9 cellular contexts compared by ENCODE assay signal in the genomic region with DNA sequence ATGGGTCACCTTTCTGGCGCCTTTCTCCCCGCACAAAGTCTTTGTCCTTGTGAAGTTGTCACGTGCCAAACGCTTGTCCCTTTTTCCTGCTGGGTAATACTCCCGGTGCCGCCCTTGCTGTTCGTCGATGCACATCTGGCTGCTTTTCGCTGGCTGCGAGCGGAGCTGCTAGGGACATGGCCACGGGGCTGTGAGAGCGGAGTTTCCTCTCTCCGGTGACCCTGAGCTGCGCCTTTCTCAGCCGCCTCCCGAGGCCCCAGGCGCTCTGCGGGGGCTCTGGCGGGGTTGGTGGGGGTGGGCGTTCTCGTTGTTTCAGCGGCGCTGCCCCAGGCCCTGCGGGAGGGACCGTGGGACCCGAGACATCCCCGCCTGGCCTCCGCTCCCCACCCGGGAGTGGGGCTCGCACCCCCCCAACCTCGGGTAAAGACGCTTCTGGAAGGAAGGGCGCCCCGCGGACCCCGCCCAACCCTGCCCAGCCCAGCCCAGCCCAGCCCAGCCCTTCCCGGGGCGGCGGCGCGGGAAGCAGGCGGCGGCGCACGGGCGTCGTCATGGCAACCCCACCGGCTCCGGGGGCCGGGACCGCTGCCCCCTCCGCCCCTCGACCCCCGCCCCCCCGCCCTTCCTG. TPM values are rescaled to one million over a fixed set of nuclear protein-coding genes. Genes with fewer than 3 reads are reported as not detected.
DNase-seq lines count a peak whose midpoint lies in the region; ATAC-seq, FAIRE-seq and TF ChIP-seq lines count a peak whose summit lies in the region.
"Had no signal": no experiment of that assay in that cellular context is flagged by ENCODE, and none has a peak within 500 bp of the region (broad histone marks: within the 10 kb centered on the region; RNA-seq: fewer than 3 reads in every experiment).

No MANE protein-coding gene starts in this region.

- no peaks in the 10 kb centered on the region for H3K79me2 ChIP-seq in neural cell (replicated peaks; ENCODE audit: insufficient read depth, low read length)

- H2AFZ ChIP-seq in neural cell (ENCODE audit: low read depth, low read length), result no peak overlapping the region

- no peaks in the 10 kb centered on the region for H3K9me2 ChIP-seq in neural cell (ENCODE audit: insufficient read depth, low read length)

- DNase-seq in D341Med (ENCODE audit: low spot score) (peak; percentile 70), dorsolateral prefrontal cortex (no peak), NCI-H524 (lab: John Stamatoyannopoulos, UW) (no peak), GM19239 (ENCODE audit: insufficient read length, low spot score) (no peak), ACHN (no peak)
- DNase-seq: amygdala had no signal

- TF ChIP-seq RAD21 in Ishikawa (IDR thresholded peaks at IDR 0.05; ENCODE audit: low read depth) (no peak), neural cell (conservative IDR thresholded peaks at IDR 0.05) (no peak)

- in situ Hi-C loops in ACHN (cut with HindIII; ENCODE audit: low pct_ligation_motif_present, low pct_unique_long_range_greater_than_20kb, low sequenced_read_pairs), result loop anchor here (25.0 kb wide), 1 partner anchor 108 kb away; no protein-coding TSS in a partner anchor

- TF ChIP-seq EP300 in Ishikawa (IDR thresholded peaks at IDR 0.05; ENCODE audit: borderline replicate concordance), result no peak
- TF ChIP-seq EP300 in neural cell (conservative IDR thresholded peaks at IDR 0.05; ENCODE audit: poor library complexity, severe bottlenecking), result no peak

- H4K20me1 ChIP-seq in neural cell (ENCODE audit: insufficient read depth), result no peaks in the 10 kb centered on the region

- peak overlapping the region; percentile 45 for H3K9ac ChIP-seq in neural cell (ENCODE audit: low read length)

- no peak overlapping the region for H3K4me2 ChIP-seq in neural cell (ENCODE audit: low read length)

- no peaks in the 10 kb centered on the region for H3F3A ChIP-seq in neural cell (ENCODE audit: insufficient read depth, low read length, poor library complexity, severe bottlenecking)

- H3K27ac ChIP-seq in dorsolateral prefrontal cortex (no peak overlapping the region), neural cell (ENCODE audit: low read length) (no peak overlapping the region)

- peak overlapping the region in 37 of 59 donors; percentile 2 to 55 (median 28) for H3K4me3 ChIP-seq in dorsolateral prefrontal cortex
- H3K4me3 ChIP-seq in neural cell (ENCODE audit: low read length), result peak overlapping the region; percentile 63

- no peak for ATAC-seq in HG02884 (IDR thresholded peaks at IDR 0.05; ENCODE audit: unreplicated experiment)

- peaks cover 0 to 27% (median 16%) of the 10 kb centered on the region in 45 donors for H3K27me3 ChIP-seq in dorsolateral prefrontal cortex
- peaks cover 3% of the 10 kb centered on the region for H3K27me3 ChIP-seq in neural cell (ENCODE audit: insufficient read depth, low read depth, low read length)

- H3K36me3 ChIP-seq in neural cell (ENCODE audit: insufficient read depth, low read length), result no peaks in the 10 kb centered on the region

- no peak for FAIRE-seq in GM19239 (lab: Jason Lieb, UNC)

- intact Hi-C loops in dorsolateral prefrontal cortex (cut with DNase I), result no loop called here

- no peaks in the 10 kb centered on the region for H3K9me3 ChIP-seq in neural cell (ENCODE audit: low read length)

- TF ChIP-seq CTCF in dorsolateral prefrontal cortex (IDR thresholded peaks at IDR 0.05 in 54 of 56, conservative IDR thresholded peaks at IDR 0.05 in 2 of 56; ENCODE audit: low read depth in 1 of 56, partially characterized antibody in 56 of 56), result no peak
- TF ChIP-seq CTCF in neural cell (IDR thresholded peaks at IDR 0.05; ENCODE audit: poor library complexity, severe bottlenecking), result no peak

TF ChIP-seq in Ishikawa, 13 proteins besides CTCF, POLR2A, EP300 and RAD21:
- TF ChIP-seq TAF1 (IDR thresholded peaks at IDR 0.05; ENCODE audit: low read depth), result no peak
- no peak for TF ChIP-seq YY1 (IDR thresholded peaks at IDR 0.05; ENCODE audit: low read depth)
- TF ChIP-seq, protein P1, sequence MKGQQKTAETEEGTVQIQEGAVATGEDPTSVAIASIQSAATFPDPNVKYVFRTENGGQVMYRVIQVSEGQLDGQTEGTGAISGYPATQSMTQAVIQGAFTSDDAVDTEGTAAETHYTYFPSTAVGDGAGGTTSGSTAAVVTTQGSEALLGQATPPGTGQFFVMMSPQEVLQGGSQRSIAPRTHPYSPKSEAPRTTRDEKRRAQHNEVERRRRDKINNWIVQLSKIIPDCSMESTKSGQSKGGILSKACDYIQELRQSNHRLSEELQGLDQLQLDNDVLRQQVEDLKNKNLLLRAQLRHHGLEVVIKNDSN (IDR thresholded peaks at IDR 0.05), result peak; percentile 75
- no peak for TF ChIP-seq NFIC (IDR thresholded peaks at IDR 0.05)
- TF ChIP-seq CREB1 (IDR thresholded peaks at IDR 0.05; ENCODE audit: low read depth), result no peak
- TF ChIP-seq MAX (IDR thresholded peaks at IDR 0.05), result peak; percentile 35

TF ChIP-seq in neural cell, 6 proteins besides CTCF, POLR2A, EP300 and RAD21:
- TF ChIP-seq, protein P2, sequence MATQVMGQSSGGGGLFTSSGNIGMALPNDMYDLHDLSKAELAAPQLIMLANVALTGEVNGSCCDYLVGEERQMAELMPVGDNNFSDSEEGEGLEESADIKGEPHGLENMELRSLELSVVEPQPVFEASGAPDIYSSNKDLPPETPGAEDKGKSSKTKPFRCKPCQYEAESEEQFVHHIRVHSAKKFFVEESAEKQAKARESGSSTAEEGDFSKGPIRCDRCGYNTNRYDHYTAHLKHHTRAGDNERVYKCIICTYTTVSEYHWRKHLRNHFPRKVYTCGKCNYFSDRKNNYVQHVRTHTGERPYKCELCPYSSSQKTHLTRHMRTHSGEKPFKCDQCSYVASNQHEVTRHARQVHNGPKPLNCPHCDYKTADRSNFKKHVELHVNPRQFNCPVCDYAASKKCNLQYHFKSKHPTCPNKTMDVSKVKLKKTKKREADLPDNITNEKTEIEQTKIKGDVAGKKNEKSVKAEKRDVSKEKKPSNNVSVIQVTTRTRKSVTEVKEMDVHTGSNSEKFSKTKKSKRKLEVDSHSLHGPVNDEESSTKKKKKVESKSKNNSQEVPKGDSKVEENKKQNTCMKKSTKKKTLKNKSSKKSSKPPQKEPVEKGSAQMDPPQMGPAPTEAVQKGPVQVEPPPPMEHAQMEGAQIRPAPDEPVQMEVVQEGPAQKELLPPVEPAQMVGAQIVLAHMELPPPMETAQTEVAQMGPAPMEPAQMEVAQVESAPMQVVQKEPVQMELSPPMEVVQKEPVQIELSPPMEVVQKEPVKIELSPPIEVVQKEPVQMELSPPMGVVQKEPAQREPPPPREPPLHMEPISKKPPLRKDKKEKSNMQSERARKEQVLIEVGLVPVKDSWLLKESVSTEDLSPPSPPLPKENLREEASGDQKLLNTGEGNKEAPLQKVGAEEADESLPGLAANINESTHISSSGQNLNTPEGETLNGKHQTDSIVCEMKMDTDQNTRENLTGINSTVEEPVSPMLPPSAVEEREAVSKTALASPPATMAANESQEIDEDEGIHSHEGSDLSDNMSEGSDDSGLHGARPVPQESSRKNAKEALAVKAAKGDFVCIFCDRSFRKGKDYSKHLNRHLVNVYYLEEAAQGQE (IDR thresholded peaks at IDR 0.05; ENCODE audit: borderline replicate concordance), result no peak
- no peak for TF ChIP-seq EZH2 (IDR thresholded peaks at IDR 0.05; ENCODE audit: borderline replicate concordance, insufficient read depth, low read length, poor library complexity, severe bottlenecking)
- no peak for TF ChIP-seq MXI1 (conservative IDR thresholded peaks at IDR 0.05; ENCODE audit: poor library complexity, severe bottlenecking)
- TF ChIP-seq TAF1 (IDR thresholded peaks at IDR 0.05; ENCODE audit: low read depth), result no peak
- no peak for TF ChIP-seq SMC3 (conservative IDR thresholded peaks at IDR 0.05; ENCODE audit: poor library complexity)
- no peak for TF ChIP-seq POLR2AphosphoS5 (IDR thresholded peaks at IDR 0.05)

RNA-seq across cellular contexts. Expression of gene CHMP6, which starts 12.2 kb away (rescaled TPM):
- 10 to 100 TPM; 15.4 to 33.4 (median 22.0) TPM for total RNA-seq in dorsolateral prefrontal cortex
- 32.8 and 35.1 TPM in 2 replicates for polyA plus RNA-seq in neural cell
- 32.0 and 34.6 TPM in 2 replicates for polyA minus RNA-seq in neural cell

RNA-seq across cellular contexts. Expression of gene BAIAP2, which starts 31.1 kb away (rescaled TPM):
- 100 to 1,000 TPM; 104 to 353 (median 235) TPM for total RNA-seq in dorsolateral prefrontal cortex
- 17.5 and 37.9 TPM in 2 replicates for polyA plus RNA-seq in neural cell
- polyA minus RNA-seq in neural cell, result 17.5 and 17.8 TPM in 2 replicates
